Comparison of ENCODE assay signal across 1 cellular context in the genomic region with DNA sequence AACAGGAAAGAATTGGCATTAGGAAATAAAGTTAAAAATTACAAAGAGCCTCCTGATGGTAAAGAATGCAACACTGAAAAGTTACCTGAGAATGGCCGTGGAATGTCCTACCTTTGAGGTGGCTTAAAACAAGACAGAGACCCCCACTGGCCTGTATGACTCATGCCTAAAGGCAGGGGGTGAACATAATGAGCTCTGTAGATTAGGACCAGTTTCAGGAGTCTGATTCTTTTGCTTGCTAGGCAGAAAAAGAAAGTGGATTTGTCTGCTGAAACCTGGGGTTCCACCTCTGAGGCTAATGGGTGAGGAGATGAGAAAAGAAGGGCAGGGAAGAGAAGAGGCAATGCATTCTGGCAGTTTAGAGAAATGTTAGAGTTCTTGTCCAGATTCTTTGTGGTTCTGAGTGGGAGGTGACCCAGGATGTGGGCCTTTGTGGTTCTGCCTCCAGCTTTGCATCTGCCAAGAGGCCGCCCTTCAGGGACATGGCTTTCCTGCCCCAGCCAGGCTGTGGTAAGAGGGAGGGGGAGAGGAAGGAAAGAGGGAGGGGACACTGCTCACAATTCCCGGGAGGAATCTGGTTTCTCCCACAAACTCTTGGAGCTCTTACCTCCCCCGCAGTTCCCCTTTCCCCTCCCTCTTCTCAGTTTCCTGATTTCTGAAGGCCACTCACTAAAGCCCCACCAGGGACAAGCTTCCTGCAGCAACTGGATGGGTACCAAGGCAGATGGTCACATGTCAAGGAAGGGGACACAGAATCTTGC.
TF ChIP-seq lines count a peak whose summit lies in the region.

No MANE protein-coding gene starts in this region.

TF ChIP-seq in HepG2, 621 proteins besides CTCF, POLR2A, EP300 and RAD21 (continued from another document):
- TF ChIP-seq, protein P1, sequence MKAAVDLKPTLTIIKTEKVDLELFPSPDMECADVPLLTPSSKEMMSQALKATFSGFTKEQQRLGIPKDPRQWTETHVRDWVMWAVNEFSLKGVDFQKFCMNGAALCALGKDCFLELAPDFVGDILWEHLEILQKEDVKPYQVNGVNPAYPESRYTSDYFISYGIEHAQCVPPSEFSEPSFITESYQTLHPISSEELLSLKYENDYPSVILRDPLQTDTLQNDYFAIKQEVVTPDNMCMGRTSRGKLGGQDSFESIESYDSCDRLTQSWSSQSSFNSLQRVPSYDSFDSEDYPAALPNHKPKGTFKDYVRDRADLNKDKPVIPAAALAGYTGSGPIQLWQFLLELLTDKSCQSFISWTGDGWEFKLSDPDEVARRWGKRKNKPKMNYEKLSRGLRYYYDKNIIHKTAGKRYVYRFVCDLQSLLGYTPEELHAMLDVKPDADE (CRISPR knock-in tag; IDR thresholded peaks at IDR 0.05) = no peak
- no peak for TF ChIP-seq PHF8 (CRISPR knock-in tag; IDR thresholded peaks at IDR 0.05)
- TF ChIP-seq ZNF557 (CRISPR knock-in tag; IDR thresholded peaks at IDR 0.05) = no peak
- TF ChIP-seq ZNF101 (CRISPR knock-in tag; IDR thresholded peaks at IDR 0.05; ENCODE audit: borderline replicate concordance, low read depth) = no peak
- no peak for TF ChIP-seq ESRRA (CRISPR knock-in tag; IDR thresholded peaks at IDR 0.05; ENCODE audit: low read depth)
